ENCODE assay signal across 19 cellular contexts in genomic region chr1:51316113-51316763, GRCh38. TPM values are rescaled to one million over a fixed set of nuclear protein-coding genes. Genes with fewer than 3 reads are reported as not detected.
DNase-seq lines count a peak whose midpoint lies in the region; ATAC-seq and TF ChIP-seq lines count a peak whose summit lies in the region.
"Had no signal": no experiment of that assay in that cellular context is flagged by ENCODE, and none has a peak within 500 bp of the region (broad histone marks: within the 10 kb centered on the region; RNA-seq: fewer than 3 reads in every experiment).

No MANE protein-coding gene starts in this region.

- H3K27ac ChIP-seq in Karpas-422 (ENCODE audit: low read length): no peak overlapping the region
- H3K27ac ChIP-seq: ascending aorta, coronary artery, heart left ventricle, sigmoid colon had no signal

- ATAC-seq in HG03342 (IDR thresholded peaks at IDR 0.05; ENCODE audit: unreplicated experiment): no peak
- ATAC-seq: heart left ventricle had no signal

- H3K4me3 ChIP-seq in Karpas-422 (ENCODE audit: low read length) (no peak overlapping the region), BE2C (ENCODE audit: low read depth, low read length) (no peak overlapping the region)
- H3K4me3 ChIP-seq: ascending aorta, coronary artery, heart left ventricle, sigmoid colon, thyroid gland had no signal

- no peaks in the 10 kb centered on the region for H3K79me2 ChIP-seq in Karpas-422 (ENCODE audit: low read length)

- H3K27me3 ChIP-seq in Karpas-422 (ENCODE audit: low read length) (no peaks in the 10 kb centered on the region), BE2C (no peaks in the 10 kb centered on the region)
- H3K27me3 ChIP-seq: ascending aorta, heart left ventricle, sigmoid colon, thyroid gland had no signal

- H3K4me2 ChIP-seq in Karpas-422 (ENCODE audit: low read depth, low read length, poor library complexity, severe bottlenecking): no peak overlapping the region

- H3K36me3 ChIP-seq in Karpas-422 (ENCODE audit: insufficient read depth, low read length) (no peaks in the 10 kb centered on the region), BE2C (no peaks in the 10 kb centered on the region)
- H3K36me3 ChIP-seq: ascending aorta, heart left ventricle, sigmoid colon, thyroid gland had no signal

- H3K4me1 ChIP-seq in Karpas-422 (ENCODE audit: low read length): peaks cover under 1% of the 10 kb centered on the region
- H3K4me1 ChIP-seq in BE2C: no peaks in the 10 kb centered on the region

- H3K36me3 Mint-ChIP-seq in neural crest cell (ENCODE audit: low read depth): no peaks in the 10 kb centered on the region

- H3K9me2 ChIP-seq in Karpas-422 (replicated peaks; ENCODE audit: insufficient read depth, low read length): no peaks in the 10 kb centered on the region

- H3K9me3 Mint-ChIP-seq in neural crest cell: no peaks in the 10 kb centered on the region

- H3K27ac Mint-ChIP-seq in neural crest cell (ENCODE audit: unreplicated experiment): peak overlapping the region; percentile 20

- no peak for TF ChIP-seq CTCF in neural crest cell (conservative IDR thresholded peaks at IDR 0.05)
- TF ChIP-seq CTCF in BE2C (IDR thresholded peaks at IDR 0.05; ENCODE audit: low read depth, low read length): no peak

- no peak overlapping the region for H3K9ac ChIP-seq in Karpas-422 (ENCODE audit: low read length)

- H3K4me3 Mint-ChIP-seq in neural crest cell: no peak overlapping the region

- H3K9me3 ChIP-seq in Karpas-422 (ENCODE audit: low read length) (no peaks in the 10 kb centered on the region), BE2C (no peaks in the 10 kb centered on the region)
- H3K9me3 ChIP-seq: ascending aorta, heart left ventricle, sigmoid colon, thyroid gland had no signal

- H3K4me1 Mint-ChIP-seq in neural crest cell: peaks cover 5% of the 10 kb centered on the region

- no peak overlapping the region for H2AFZ ChIP-seq in Karpas-422 (ENCODE audit: low read length)

- no peaks in the 10 kb centered on the region for H4K20me1 ChIP-seq in Karpas-422 (ENCODE audit: insufficient read depth, low read depth, low read length)

- no peaks in the 10 kb centered on the region for H3K27me3 Mint-ChIP-seq in neural crest cell (ENCODE audit: low read depth)

- DNase-seq in NCI-H345 (lab: John Stamatoyannopoulos, UW) (peak; percentile 9), NCI-H345 treated with DMSO at 0.1 percent for 48 hours (lab: John Stamatoyannopoulos, UW; ENCODE audit: unreplicated experiment) (no peak), Karpas-422 (peak; percentile 55), SHP77 (lab: John Stamatoyannopoulos, UW) (peak; percentile 63 to 66), neural crest cell (ENCODE audit: low read depth, low spot score) (no peak), BE2C (no peak), T1000 (lab: John Stamatoyannopoulos, UW) (no peak)
- DNase-seq: activated effector memory CD4-positive, alpha-beta T cell treated with Interleukin-2 at 50 U/mL for 16 hours; heart left ventricle; islet precursor cell; midbrain; NCI-H226; sigmoid colon; stimulated activated CD4-positive, alpha-beta T cell treated with anti-CD3 and anti-CD28 coated beads, Interleukin-4, amount 100 ng/mL, for 1 hour; SW 1271 had no signal

RNA-seq across cellular contexts. Expression of gene TTC39A, which starts 14.1 kb away (rescaled TPM):
- total RNA-seq in Karpas-422 (2014; rRNA removed; shearing (Covaris generic); ENCODE audit: low replicate concordance): not detected in 2 replicates
- total RNA-seq in neural crest cell: 1.6 and 1.7 TPM in 2 replicates
- 11.2 TPM for polyA plus RNA-seq in BE2C (2012; ENCODE audit: insufficient read depth, insufficient read length, low read depth)
- total RNA-seq: ascending aorta had no signal

Comparison
In these comparisons a context has a peak if more than half of its experiments do, and no peak if none do; other contexts are left out.
1. DNase-seq: peak in NCI-H345 (single experiment), Karpas-422 (single experiment) and SHP77 (2 of 2); none in NCI-H345 treated with DMSO at 0.1 percent for 48 hours (single experiment), neural crest cell (single experiment), BE2C (single experiment) and T1000 (single experiment).